ENCODE assay signal across 8 cellular contexts in genomic region chrX:19889582-19890342, GRCh38. TPM values are rescaled to one million over a fixed set of nuclear protein-coding genes. Genes with fewer than 3 reads are reported as not detected.
DNase-seq lines count a peak whose midpoint lies in the region; ATAC-seq, FAIRE-seq and TF ChIP-seq lines count a peak whose summit lies in the region.

No MANE protein-coding gene starts in this region.

- intact Hi-C loops in GM12878 (cut with micrococcal nuclease; ENCODE audit: unreplicated experiment): loop anchor here (5.0 to 10.0 kb wide), 3 partner anchors 178 to 545 kb away; partner anchors contain the start of gene PDHA1

- FAIRE-seq in GM12878 (lab: Jason Lieb, UNC): peak; percentile 68

- TF ChIP-seq POLR2A in GM12878 (IDR thresholded peaks at IDR 0.05; ENCODE audit: low read depth, low read length) (no peak), upper lobe of left lung (IDR thresholded peaks at IDR 0.05) (no peak)

- ATAC-seq in HG02678 (IDR thresholded peaks at IDR 0.05; ENCODE audit: unreplicated experiment) (peak; percentile 49), GM12878 (peak; percentile 72), upper lobe of left lung (ENCODE audit: low FRiP score in 2 of 2) (no peak)

- H3K4me3 ChIP-seq in GM12878 (no peak overlapping the region), upper lobe of left lung (no peak overlapping the region)

- BruUV-seq in GM12878 (replicated peaks; lab: Mats Ljungman, UMichigan): no TSS peak

- DNase-seq in RWPE1 (ENCODE audit: low spot score) (peak; percentile 36), GM12878 (ENCODE audit: low read depth, low spot score) (peak; percentile 84), midbrain (lab: John Stamatoyannopoulos, UW) (no peak), upper lobe of left lung (no peak), hypothalamus (lab: John Stamatoyannopoulos, UW) (no peak)
- DNase-seq in stimulated activated CD8-positive, alpha-beta memory T cell treated with anti-CD3 and anti-CD28 coated beads, Interleukin-4, amount 100 ng/mL, for 24 hours (ENCODE audit: low read depth): peak; percentile 14

- peak overlapping the region; percentile 48 for H3K4me2 ChIP-seq in GM12878 (ENCODE audit: control insufficient read depth, insufficient read depth)

- in situ Hi-C loops in GM12878 (cut with MboI): loop anchor here (25.0 kb wide), 1 partner anchor 527 kb away; no protein-coding TSS in a partner anchor

- WGBS in GM12878 (ENCODE audit: insufficient coverage, insufficient replicate concordance, low lambda C conversion rate, missing lambda C conversion rate): 36% methylated on average over 6 of the region's 9 CpGs
- WGBS in upper lobe of left lung, 2 donors: 60 to 73% methylated on average over 8 to 9 of the region's 9 CpGs

- H3K79me2 ChIP-seq in GM12878 (ENCODE audit: control insufficient read depth, insufficient read depth, low read length): peaks cover 26% of the 10 kb centered on the region

- H3K9ac ChIP-seq in GM12878 (ENCODE audit: control insufficient read depth, insufficient read depth, low read length): no peak overlapping the region

- no peak for TF ChIP-seq RAD21 in GM12878 (IDR thresholded peaks at IDR 0.05; ENCODE audit: insufficient read depth, low read depth, low read length)

- H3K4me1 ChIP-seq in GM12878 (ENCODE audit: control insufficient read depth, insufficient read depth, low read length) (peaks cover 9% of the 10 kb centered on the region; the same call in 1 of the 2 replicates), upper lobe of left lung (no peaks in the 10 kb centered on the region)

- CTCF ChIA-PET in RWPE1 (lab: Yijun Ruan, JAX) (no interaction called here), GM12878 (lab: Yijun Ruan, JAX) (interaction anchor here (0.6 to 1.4 kb wide), 4 partner anchors 15 to 504 kb away, joined by 3 to 4 read pairs (median 4); no protein-coding TSS in a partner anchor)

- RAD21 ChIA-PET in GM12878 (lab: Charles Lee; ENCODE audit: unreplicated experiment): interaction anchor here (0.6 to 1.0 kb wide), 4 partner anchors 12 to 296 kb away, joined by 3 read pairs; no protein-coding TSS in a partner anchor

- TF ChIP-seq CTCF in GM12873 (IDR thresholded peaks at IDR 0.05; ENCODE audit: insufficient read depth, low read depth, low read length, missing control alignments) (peak; percentile 6), RWPE1 (conservative IDR thresholded peaks at IDR 0.05; ENCODE audit: low read depth) (no peak), GM12878 (IDR thresholded peaks at IDR 0.05 in 2 of 3, conservative IDR thresholded peaks at IDR 0.05 in 1 of 3; ENCODE audit: control insufficient read depth in 2 of 3, extremely low read depth in 1 of 3, insufficient read depth in 1 of 3, low read depth in 3 of 3, low read length in 3 of 3) (peak in 1 of 3 experiments; percentile 17; a peak in 1 of 6 replicates), upper lobe of left lung (IDR thresholded peaks at IDR 0.05) (no peak)

- POLR2A ChIA-PET in RWPE1 (lab: Yijun Ruan, JAX; ENCODE audit: low non-redundant PET) (no interaction called here), GM12878 (lab: Charles Lee) (interaction anchor here (0.8 kb wide), 1 partner anchor 94 kb away, joined by 6 read pairs; no protein-coding TSS in a partner anchor)

- SMC1A ChIA-PET in GM12878 (lab: Charles Lee; ENCODE audit: uncharacterized antibody, unreplicated experiment): interaction anchor here (1.0 to 2.7 kb wide), 4 partner anchors 15 to 139 kb away, joined by 3 to 11 read pairs (median 3); no protein-coding TSS in a partner anchor

- peak overlapping the region; percentile 0 for H2AFZ ChIP-seq in GM12878 (ENCODE audit: control insufficient read depth, low read depth, low read length)

- H3K9me3 ChIP-seq in GM12878 (replicated peaks; ENCODE audit: control insufficient read depth, insufficient read depth, low read length): no peaks in the 10 kb centered on the region; the same call in 2 of the 3 replicates
- H3K9me3 ChIP-seq in upper lobe of left lung: peaks cover 0 to 5% (median 0%) of the 10 kb centered on the region in 4 donors

- no peaks in the 10 kb centered on the region for H4K20me1 ChIP-seq in GM12878 (ENCODE audit: control insufficient read depth, insufficient read depth)

- H3K27ac ChIP-seq in RWPE1 (no peak overlapping the region), GM12878 (ENCODE audit: control insufficient read depth, insufficient read depth) (peak overlapping the region; percentile 51), upper lobe of left lung (no peak overlapping the region)

- H3K27me3 ChIP-seq in GM12878 (replicated peaks in 1 of 2; ENCODE audit: control insufficient read depth in 2 of 2, insufficient read depth in 2 of 2, low read length in 1 of 2) (no peaks in the 10 kb centered on the region), upper lobe of left lung (no peaks in the 10 kb centered on the region)

- no peak for TF ChIP-seq EP300 in GM12878 (IDR thresholded peaks at IDR 0.05; ENCODE audit: borderline replicate concordance in 1 of 2, control insufficient read depth in 1 of 2, low read depth in 2 of 2, low read length in 2 of 2)
- TF ChIP-seq EP300 in upper lobe of left lung (IDR thresholded peaks at IDR 0.05): no peak

- no peaks in the 10 kb centered on the region for H3K36me3 ChIP-seq in GM12878 (ENCODE audit: control insufficient read depth in 2 of 2, insufficient read depth in 2 of 2, low read length in 1 of 2)
- H3K36me3 ChIP-seq in upper lobe of left lung: no peaks in the 10 kb centered on the region

TF ChIP-seq in GM12878, 131 proteins besides CTCF, POLR2A, EP300 and RAD21 (continues in another document):
- TF ChIP-seq RELB (IDR thresholded peaks at IDR 0.05; ENCODE audit: low read depth): no peak
- no peak for TF ChIP-seq SUPT20H (IDR thresholded peaks at IDR 0.05; ENCODE audit: borderline replicate concordance, control insufficient read depth, low read depth, low read length)
- TF ChIP-seq SIN3A (IDR thresholded peaks at IDR 0.05; ENCODE audit: low read depth, low read length): no peak
- TF ChIP-seq MYB (IDR thresholded peaks at IDR 0.05; ENCODE audit: borderline replicate concordance, low read depth, low read length): no peak
- no peak for TF ChIP-seq ASH2L (IDR thresholded peaks at IDR 0.05; ENCODE audit: borderline replicate concordance, low read depth)
- no peak for TF ChIP-seq ZZZ3 (IDR thresholded peaks at IDR 0.05; ENCODE audit: control insufficient read depth, insufficient read length, low read depth)
- TF ChIP-seq MYC (IDR thresholded peaks at IDR 0.05; ENCODE audit: insufficient read depth, insufficient read length, insufficient replicate concordance, low read length, severe bottlenecking): no peak
- no peak for TF ChIP-seq BRCA1 (IDR thresholded peaks at IDR 0.05; ENCODE audit: low read depth, low read length)
- no peak for TF ChIP-seq SMARCA5 (IDR thresholded peaks at IDR 0.05)
- TF ChIP-seq ZNF24 (IDR thresholded peaks at IDR 0.05): no peak

RNA-seq across cellular contexts. Expression of gene SH3KBP1, which starts 2.4 kb away (rescaled TPM):
- total RNA-seq in GM12878 (2013; cell fraction: nucleolus; rRNA removed): 127 and 135 TPM in 2 replicates
- total RNA-seq in GM12878 (2014; rRNA removed) (62.9 and 64.1 TPM in 2 replicates), GM12878 (2014; rRNA removed; fragmentation: Illumina TruSeq; extraction: Trizol) (93.8 and 97.0 TPM in 2 replicates), GM12878 (2021) (133 and 147 TPM in 2 replicates), upper lobe of left lung (10 to 100 TPM; 17.8 to 53.4 (median 41.8) TPM)
- 47.8 TPM for polyA plus RNA-seq in GM12878 (2011; ENCODE audit: low read depth)
- polyA plus RNA-seq in GM12878 (2011; rRNA removed) (196 and 229 TPM in 2 replicates), GM12878 (2014; fragmentation: Illumina TruSeq; extraction: Trizol) (138 and 150 TPM in 2 replicates), GM12878 (2014; fragmentation: Nextera tagmentation; extraction: Ambion mirVana) (10 to 100 TPM; 19.4 to 29.4 TPM), GM12878 (2014; rRNA removed) (77.0 and 88.7 TPM in 2 replicates), GM12878 (2016; fragmentation: Nextera tagmentation; extraction: Ambion mirVana) (100 to 1,000 TPM; 202 to 208 TPM)
- polyA plus RNA-seq in GM12878 (2011; cell fraction: cytosol; rRNA removed): 102 and 107 TPM in 2 replicates
- 109 and 117 TPM in 2 replicates for polyA plus RNA-seq in GM12878 (2011; cell fraction: nucleus; rRNA removed)
- 97.8 and 124 TPM in 2 replicates for polyA plus RNA-seq in GM12878 (2012)
- polyA minus RNA-seq in GM12878 (2011; rRNA and poly(A)+ RNA removed): 189 and 277 TPM in 2 replicates
- 51.5 and 57.2 TPM in 2 replicates for polyA minus RNA-seq in GM12878 (2011; cell fraction: cytosol; rRNA and poly(A)+ RNA removed)
- 31.6 and 79.4 TPM in 2 replicates for polyA minus RNA-seq in GM12878 (2011; cell fraction: nucleus; rRNA and poly(A)+ RNA removed)

Comparison
In these comparisons a context has a peak if more than half of its experiments do, and no peak if none do; other contexts are left out.
1. ATAC-seq: peak in HG02678 (single experiment) and GM12878 (single experiment); none in upper lobe of left lung (0 of 2).
2. DNase-seq: peak in RWPE1 (single experiment), GM12878 (single experiment) and stimulated activated CD8-positive, alpha-beta memory T cell treated with anti-CD3 and anti-CD28 coated beads, Interleukin-4, amount 100 ng/mL, for 24 hours (single experiment); none in midbrain (single experiment), upper lobe of left lung (0 of 2) and hypothalamus (0 of 51).